ENCODE assay signal across 38 cellular contexts in genomic region chr4:116389139-116389538, GRCh38.
"Had no signal": no experiment of that assay in that cellular context is flagged by ENCODE, and none has a peak within 500 bp of the region (broad histone marks: within the 10 kb centered on the region; RNA-seq: fewer than 3 reads in every experiment).

No MANE protein-coding gene starts in this region.

- ATAC-seq: activated T-cell treated with anti-CD3 and anti-CD28 coated beads, Interleukin-2, amount 50 U/mL, for 4 hours; PC-3 had no signal

- H3K36me3 Mint-ChIP-seq: activated CD4-positive, alpha-beta memory T cell treated with anti-CD3 and anti-CD28 coated beads for 36 hours; activated naive CD4-positive, alpha-beta T cell treated with anti-CD3 and anti-CD28 coated beads, Interleukin-2, amount 10 ng/mL, durations not matched to agents 7 days and 5 days; activated naive CD8-positive, alpha-beta T cell had no signal

- H3K4me2 ChIP-seq: SK-N-SH had no signal

- H3K9me3 Mint-ChIP-seq: activated B cell treated with CpG ODN at 0.5 μM for 24 hours; activated T-cell treated with anti-CD3 and anti-CD28 coated beads, Interleukin-2, amount 50 U/mL, for 4 hours; activated T-helper 1 cell treated with anti-CD3 and anti-CD28 coated beads, Interleukin-12 subunit alpha, Interleukin-12 subunit beta, Interleukin-2, Interleukin-4 antibody, amounts not matched to agents 30 ng/mL and 10 ng/mL and 1 ng/mL, durations not matched to agents 14 hours and 24 hours and 36 hours had no signal

- H3K9me3 ChIP-seq: ascending aorta, MG63, Peyer's patch, SJSA1, SK-N-SH had no signal

- H3K4me1 Mint-ChIP-seq: activated B cell treated with CpG ODN at 0.5 μM for 24 hours; activated naive CD4-positive, alpha-beta T cell treated with anti-CD3 and anti-CD28 coated beads, Interleukin-2, amount 10 ng/mL, durations not matched to agents 7 days and 5 days; central memory CD8-positive, alpha-beta T cell had no signal

- H3K27ac ChIP-seq: ascending aorta, cardiac muscle cell, Peyer's patch, SJSA1, VCaP had no signal

- H3K4me3 Mint-ChIP-seq: activated B cell treated with CpG ODN at 0.5 μM for 24 hours; activated CD4-positive, alpha-beta memory T cell treated with anti-CD3 and anti-CD28 coated beads for 36 hours; activated naive CD4-positive, alpha-beta T cell treated with anti-CD3 and anti-CD28 coated beads, Interleukin-2, amount 10 ng/mL, durations not matched to agents 7 days and 5 days; activated naive CD8-positive, alpha-beta T cell; activated T-cell treated with anti-CD3 and anti-CD28 coated beads, Interleukin-2, amount 50 U/mL, for 4 hours; activated T-helper 1 cell treated with anti-CD3 and anti-CD28 coated beads, Interleukin-12 subunit alpha, Interleukin-12 subunit beta, Interleukin-2, Interleukin-4 antibody, amounts not matched to agents 30 ng/mL and 10 ng/mL and 1 ng/mL, durations not matched to agents 14 hours and 24 hours and 36 hours; central memory CD8-positive, alpha-beta T cell had no signal

- H3K9ac ChIP-seq: SK-N-SH had no signal

- H3K27me3 Mint-ChIP-seq: activated B cell treated with CpG ODN at 0.5 μM for 24 hours; activated CD4-positive, alpha-beta memory T cell treated with anti-CD3 and anti-CD28 coated beads for 36 hours; activated naive CD4-positive, alpha-beta T cell treated with anti-CD3 and anti-CD28 coated beads, Interleukin-2, amount 10 ng/mL, durations not matched to agents 7 days and 5 days; activated naive CD8-positive, alpha-beta T cell; central memory CD8-positive, alpha-beta T cell had no signal

- H3K4me3 ChIP-seq: ascending aorta, cardiac muscle cell, MG63, Peyer's patch, SJSA1 had no signal

- H3K36me3 ChIP-seq: ascending aorta, cardiac muscle cell, MG63, Peyer's patch, SJSA1 had no signal

- H3K27ac Mint-ChIP-seq: activated B cell treated with CpG ODN at 0.5 μM for 24 hours; activated CD4-positive, alpha-beta memory T cell treated with anti-CD3 and anti-CD28 coated beads for 36 hours; activated naive CD4-positive, alpha-beta T cell treated with anti-CD3 and anti-CD28 coated beads, Interleukin-2, amount 10 ng/mL, durations not matched to agents 7 days and 5 days; activated naive CD8-positive, alpha-beta T cell; activated T-helper 1 cell treated with anti-CD3 and anti-CD28 coated beads, Interleukin-12 subunit alpha, Interleukin-12 subunit beta, Interleukin-2, Interleukin-4 antibody, amounts not matched to agents 30 ng/mL and 10 ng/mL and 1 ng/mL, durations not matched to agents 14 hours and 24 hours and 36 hours had no signal

- H3K4me1 ChIP-seq: ascending aorta, Peyer's patch, SJSA1 had no signal

- DNase-seq: activated B cell treated with CpG ODN at 0.5 μM for 24 hours; activated CD4-positive, alpha-beta memory T cell treated with anti-CD3 and anti-CD28 coated beads for 36 hours; activated CD4-positive, alpha-beta T cell treated with anti-CD3 and anti-CD28 coated beads for 4 hours; activated CD4-positive, alpha-beta T cell treated with anti-CD3 and anti-CD28 coated beads, Interleukin-2, amount 50 U/mL, for 1 hour; activated CD4-positive, CD25-positive, alpha-beta regulatory T cell treated with anti-CD3 and anti-CD28 coated beads, Interleukin-2, amount 50 U/mL, for 72 hours; activated CD8-positive, alpha-beta memory T cell treated with anti-CD3 and anti-CD28 coated beads, Interleukin-2, amount 50 U/mL, for 4 hours; activated naive CD4-positive, alpha-beta T cell treated with anti-CD3 and anti-CD28 coated beads, Interleukin-2, amount 10 ng/mL, durations not matched to agents 7 days and 5 days; activated T-cell treated with anti-CD3 and anti-CD28 coated beads for 4 hours; activated T-cell treated with anti-CD3 and anti-CD28 coated beads, Interleukin-2, amount 50 U/mL, for 4 hours; amygdala; MG63; NCI-H1048; NCI-H1105 treated with DMSO at 0.1 percent for 48 hours; NCI-H1436; NCI-H187; NCI-H2029 treated with DMSO at 0.1 percent for 48 hours; NCI-H2107; NCI-H2171; NCI-H510A; NCI-H526; NCI-H748 treated with DMSO at 0.1 percent for 48 hours; NK-92 treated with Interleukin-12 subunit alpha and Interleukin-12 subunit beta, amount 100 ng/mL, for 24 hours; PC-3; Peyer's patch; RPMI8226; SHP77 treated with DMSO at 0.1 percent for 48 hours; SK-N-SH; SW 1271; T-helper 1 cell; T-helper 2 cell; T-helper 9 cell had no signal

- H3K27me3 ChIP-seq: ascending aorta, cardiac muscle cell, MG63, Peyer's patch, SJSA1 had no signal
